ENCODE assay signal across 12 cellular contexts in the genomic region with DNA sequence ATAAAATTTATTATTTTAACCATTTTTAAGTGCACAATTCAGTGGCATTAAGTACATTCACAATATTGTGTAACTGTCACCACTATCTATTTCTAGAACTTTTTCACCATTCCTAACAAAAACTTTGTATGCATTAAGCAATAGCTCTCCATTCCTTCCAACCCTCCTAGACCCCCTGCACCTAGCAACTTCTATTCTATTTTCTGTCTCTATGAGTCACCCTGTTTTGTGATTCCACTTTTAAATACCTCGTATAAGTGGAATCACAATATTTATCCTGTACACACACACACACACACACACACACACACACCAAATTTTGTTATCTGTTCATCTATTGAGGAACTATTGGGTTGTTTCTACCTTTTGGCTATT.
DNase-seq lines count a peak whose midpoint lies in the region; ATAC-seq and TF ChIP-seq lines count a peak whose summit lies in the region.
"Had no signal": no experiment of that assay in that cellular context is flagged by ENCODE, and none has a peak within 500 bp of the region (broad histone marks: within the 10 kb centered on the region; RNA-seq: fewer than 3 reads in every experiment).

No MANE protein-coding gene starts in this region.

- TF ChIP-seq POLR2A in prostate gland (IDR thresholded peaks at IDR 0.05), result no peak

- peak overlapping the region; percentile 98 for H3K27ac Mint-ChIP-seq in activated T-cell treated with anti-CD3 and anti-CD28 coated beads, Interleukin-2, amount 50 U/mL, for 24 hours
- peak overlapping the region; percentile 82 to 87 for H3K27ac Mint-ChIP-seq in T-cell
- H3K27ac Mint-ChIP-seq in stimulated activated naive B cell treated with anti-CD40 and anti-IgM and Interleukin-4, amounts not matched to agents 10 μg/mL and 1 μg/mL and 100 μg/mL, for 72 hours, result peak overlapping the region; percentile 1

- DNase-seq in activated T-cell treated with anti-CD3 and anti-CD28 coated beads, Interleukin-2, amount 50 U/mL, for 24 hours, result no peak
- DNase-seq in activated T-cell treated with anti-CD3 and anti-CD28 coated beads, Interleukin-2, amount 50 U/mL, for 1 hour, result no peak
- no peak for DNase-seq in T-cell
- DNase-seq in fibroblast of gingiva (ENCODE audit: low read depth), result peak; percentile 78
- no peak for DNase-seq in stimulated activated naive B cell treated with anti-CD40 and anti-IgM and Interleukin-4, amounts not matched to agents 10 μg/mL and 1 μg/mL and 100 μg/mL, for 72 hours
- no peak for DNase-seq in prostate gland (ENCODE audit: low spot score)
- no peak for DNase-seq in stimulated activated CD4-positive, alpha-beta T cell treated with anti-CD3 and anti-CD28 coated beads, Interleukin-15, amount 100 ng/mL, for 24 hours
- DNase-seq: effector CD8-positive, alpha-beta T cell; left lung; NCI-H748 treated with DMSO at 0.1 percent for 48 hours had no signal

- POLR2A ChIA-PET in T-cell (lab: Charles Lee), result interaction anchor here in 1 of 2 donors (0.5 to 0.6 kb wide), 2 partner anchors 38 to 87 kb away, joined by 4 to 5 read pairs; no protein-coding TSS in a partner anchor

- no peak overlapping the region for H3K4me3 ChIP-seq in prostate gland
- H3K4me3 ChIP-seq: breast epithelium, left lung had no signal

- peaks cover 6% of the 10 kb centered on the region for H3K4me1 ChIP-seq in prostate gland (replicated peaks)

- ATAC-seq in T-cell (replicated peaks in 1 of 4), result no peak
- no peak for ATAC-seq in stimulated activated naive B cell treated with anti-CD40 and anti-IgM and Interleukin-4, amounts not matched to agents 10 μg/mL and 1 μg/mL and 100 μg/mL, for 72 hours (replicated peaks)
- ATAC-seq in HG02610 (IDR thresholded peaks at IDR 0.05; ENCODE audit: unreplicated experiment), result no peak
- ATAC-seq: left lung had no signal

- 50% methylated on average over 1 of the region's 1 CpG for WGBS in prostate gland

- H3K36me3 Mint-ChIP-seq in activated T-cell treated with anti-CD3 and anti-CD28 coated beads, Interleukin-2, amount 50 U/mL, for 24 hours (ENCODE audit: low read depth), result peaks cover 71% of the 10 kb centered on the region
- H3K36me3 Mint-ChIP-seq in T-cell, result peaks cover 26% of the 10 kb centered on the region
- H3K36me3 Mint-ChIP-seq in stimulated activated naive B cell treated with anti-CD40 and anti-IgM and Interleukin-4, amounts not matched to agents 10 μg/mL and 1 μg/mL and 100 μg/mL, for 72 hours, result peaks cover 46 to 66% of the 10 kb centered on the region in 2 donors

- TF ChIP-seq CTCF in prostate gland (IDR thresholded peaks at IDR 0.05), result no peak

- H3K4me1 Mint-ChIP-seq in activated T-cell treated with anti-CD3 and anti-CD28 coated beads, Interleukin-2, amount 50 U/mL, for 24 hours (ENCODE audit: low read depth), result peaks cover 96% of the 10 kb centered on the region
- peaks cover 80 to 92% (median 92%) of the 10 kb centered on the region in 3 donors for H3K4me1 Mint-ChIP-seq in T-cell
- peaks cover 45 to 78% of the 10 kb centered on the region in 2 donors for H3K4me1 Mint-ChIP-seq in stimulated activated naive B cell treated with anti-CD40 and anti-IgM and Interleukin-4, amounts not matched to agents 10 μg/mL and 1 μg/mL and 100 μg/mL, for 72 hours

- H3K27me3 Mint-ChIP-seq in activated T-cell treated with anti-CD3 and anti-CD28 coated beads, Interleukin-2, amount 50 U/mL, for 24 hours, result no peaks in the 10 kb centered on the region
- H3K27me3 Mint-ChIP-seq in T-cell, result no peaks in the 10 kb centered on the region
- no peaks in the 10 kb centered on the region for H3K27me3 Mint-ChIP-seq in stimulated activated naive B cell treated with anti-CD40 and anti-IgM and Interleukin-4, amounts not matched to agents 10 μg/mL and 1 μg/mL and 100 μg/mL, for 72 hours

- H3K27me3 ChIP-seq in prostate gland (replicated peaks; ENCODE audit: insufficient read depth), result no peaks in the 10 kb centered on the region
- H3K27me3 ChIP-seq: breast epithelium, left lung had no signal

- CTCF ChIA-PET in T-cell (lab: Charles Lee), result no interaction called here

- intact Hi-C loops in prostate gland (cut with DNase I), result no loop called here

- no peaks in the 10 kb centered on the region for H3K9me3 Mint-ChIP-seq in activated T-cell treated with anti-CD3 and anti-CD28 coated beads, Interleukin-2, amount 50 U/mL, for 24 hours
- H3K9me3 Mint-ChIP-seq in T-cell, result no peaks in the 10 kb centered on the region
- peaks cover 0 to 2% of the 10 kb centered on the region in 2 donors for H3K9me3 Mint-ChIP-seq in stimulated activated naive B cell treated with anti-CD40 and anti-IgM and Interleukin-4, amounts not matched to agents 10 μg/mL and 1 μg/mL and 100 μg/mL, for 72 hours

- no peaks in the 10 kb centered on the region for H3K9me3 ChIP-seq in prostate gland
- H3K9me3 ChIP-seq: breast epithelium, left lung had no signal

- no peak overlapping the region for H3K4me3 Mint-ChIP-seq in activated T-cell treated with anti-CD3 and anti-CD28 coated beads, Interleukin-2, amount 50 U/mL, for 24 hours
- no peak overlapping the region for H3K4me3 Mint-ChIP-seq in T-cell
- H3K4me3 Mint-ChIP-seq in stimulated activated naive B cell treated with anti-CD40 and anti-IgM and Interleukin-4, amounts not matched to agents 10 μg/mL and 1 μg/mL and 100 μg/mL, for 72 hours, result no peak overlapping the region

- H3K27ac ChIP-seq in prostate gland, result no peak overlapping the region

- H3K36me3 ChIP-seq in prostate gland, result no peaks in the 10 kb centered on the region
- H3K36me3 ChIP-seq: breast epithelium, left lung had no signal

Comparison
In these comparisons a context has a peak if more than half of its experiments do, and no peak if none do; other contexts are left out.
1. H3K27ac Mint-ChIP-seq: peak in every context shown above with its lines; median percentile 98 in activated T-cell treated with anti-CD3 and anti-CD28 coated beads, Interleukin-2, amount 50 U/mL, for 24 hours; 84 in T-cell; 1 in stimulated activated naive B cell treated with anti-CD40 and anti-IgM and Interleukin-4, amounts not matched to agents 10 μg/mL and 1 μg/mL and 100 μg/mL, for 72 hours.